12 cellular contexts compared by ENCODE assay signal in genomic region chr2:237677951-237678481, GRCh38. TPM values are rescaled to one million over a fixed set of nuclear protein-coding genes. Genes with fewer than 3 reads are reported as not detected.
DNase-seq lines count a peak whose midpoint lies in the region; ATAC-seq, FAIRE-seq and TF ChIP-seq lines count a peak whose summit lies in the region.
"Had no signal": no experiment of that assay in that cellular context is flagged by ENCODE, and none has a peak within 500 bp of the region (broad histone marks: within the 10 kb centered on the region; RNA-seq: fewer than 3 reads in every experiment).

No MANE protein-coding gene starts in this region.

- TF ChIP-seq CTCF in astrocyte of the spinal cord (IDR thresholded peaks at IDR 0.05; ENCODE audit: low read depth, low read length) (no peak), stomach (IDR thresholded peaks at IDR 0.05) (no peak)

- H3K27ac ChIP-seq in stomach = peak overlapping the region; percentile 1 to 84 (median 82)

- peak; percentile 35 for ATAC-seq in left colon
- no peak for ATAC-seq in GM18505 (IDR thresholded peaks at IDR 0.05; ENCODE audit: unreplicated experiment)

- H3K9me3 ChIP-seq in stomach = no peaks in the 10 kb centered on the region
- H3K9me3 ChIP-seq: HAP-1 had no signal

- no peak for TF ChIP-seq EP300 in stomach (IDR thresholded peaks at IDR 0.05)

- TF ChIP-seq POLR2A in stomach (IDR thresholded peaks at IDR 0.05) (no peak), GM18505 (IDR thresholded peaks at IDR 0.05; ENCODE audit: borderline replicate concordance, extremely low read depth, insufficient read depth, insufficient read length) (no peak)

- FAIRE-seq in urothelium cell line (lab: Jason Lieb, UNC) = no peak
- FAIRE-seq: TTC549 had no signal

- in situ Hi-C loops in KBM-7 (cut with MboI; ENCODE audit: low pct_unique_long_range_greater_than_20kb, low sequenced_read_pairs) (no loop called here), astrocyte of the spinal cord (cut with HindIII; ENCODE audit: low sequenced_read_pairs) (no loop called here)

- H3K27me3 ChIP-seq in stomach = no peaks in the 10 kb centered on the region

- no peaks in the 10 kb centered on the region for H3K36me3 ChIP-seq in stomach
- H3K36me3 ChIP-seq: HAP-1 had no signal

- H3K4me3 ChIP-seq in astrocyte of the spinal cord (ENCODE audit: low read depth, low read length) (no peak overlapping the region), stomach (no peak overlapping the region)
- H3K4me3 ChIP-seq: HAP-1 had no signal

- intact Hi-C loops in left colon (cut with DNase I, micrococcal nuclease) (loop anchor here (10.0 kb wide), 1 partner anchor 67 kb away; no protein-coding TSS in a partner anchor), stomach (cut with DNase I; ENCODE audit: low total_unique reads) (no loop called here)

- H3K4me1 ChIP-seq in stomach = peaks cover 43 to 78% (median 62%) of the 10 kb centered on the region in 4 donors

- WGBS in stomach, 5 donors = 31 to 48% (median 38%) methylated on average over 7 of the region's 7 CpGs

- DNase-seq in KBM-7 (peak; percentile 90), astrocyte of the spinal cord (ENCODE audit: low read depth, low spot score) (peak; percentile 71), left colon (no peak), stomach (no peak), urothelium cell line (ENCODE audit: low spot score) (no peak), kidney tubule cell (ENCODE audit: low spot score) (no peak), SK-N-DZ (ENCODE audit: low spot score) (no peak)
- DNase-seq: cerebellar nuclear complex, MM.1S had no signal

RNA-seq across cellular contexts. Expression of gene LRRFIP1, which starts 50.6 kb away (rescaled TPM):
- total RNA-seq in left colon = 100 to 1,000 TPM; 121 to 123 TPM
- 100 to 1,000 TPM; 126 to 201 (median 152) TPM for total RNA-seq in stomach
- 10 to 100 TPM; 31.6 to 43.7 (median 40.6) TPM for polyA plus RNA-seq in stomach
- polyA plus RNA-seq in SK-N-DZ (2014; cell fraction: cytosol; rRNA removed) = 16.2 and 21.1 TPM in 2 replicates
- polyA plus RNA-seq in SK-N-DZ (2014; cell fraction: nucleus; rRNA removed) = 26.0 and 29.8 TPM in 2 replicates

Comparison
In these comparisons a context has a peak if more than half of its experiments do, and no peak if none do; other contexts are left out.
1. DNase-seq: peak in KBM-7 (single experiment) and astrocyte of the spinal cord (single experiment); none in left colon (0 of 2), stomach (single experiment), urothelium cell line (single experiment), kidney tubule cell (single experiment) and SK-N-DZ (single experiment).